Comparison of ENCODE assay signal across 27 cellular contexts in the genomic region with DNA sequence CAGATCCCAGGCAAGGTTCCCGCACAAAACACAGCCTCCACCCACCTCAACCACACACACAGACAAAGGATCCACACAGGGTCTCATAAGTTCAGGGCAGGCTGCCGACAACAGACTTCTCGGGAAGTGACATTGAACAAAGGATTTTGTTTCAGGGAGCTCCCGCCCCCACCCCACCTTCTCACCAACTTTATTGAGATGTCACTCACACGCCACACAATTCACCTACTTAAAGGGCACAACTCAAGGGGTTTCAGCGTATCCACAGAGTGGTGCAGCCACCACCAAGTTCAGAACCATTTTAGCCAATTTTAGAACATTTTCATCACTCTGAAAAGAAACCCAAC.
DNase-seq lines count a peak whose midpoint lies in the region; ATAC-seq and TF ChIP-seq lines count a peak whose summit lies in the region.
"Had no signal": no experiment of that assay in that cellular context is flagged by ENCODE, and none has a peak within 500 bp of the region (broad histone marks: within the 10 kb centered on the region; RNA-seq: fewer than 3 reads in every experiment).

No MANE protein-coding gene starts in this region.

- H2AFZ ChIP-seq in smooth muscle cell (ENCODE audit: low read depth) = no peak overlapping the region

- H3K9me3 ChIP-seq in cardiac muscle cell (ENCODE audit: low read depth) (no peaks in the 10 kb centered on the region), right atrium auricular region (peaks cover 0 to under 1% of the 10 kb centered on the region in 2 donors), smooth muscle cell (replicated peaks; ENCODE audit: low read depth) (peaks cover under 1% of the 10 kb centered on the region)
- H3K9me3 ChIP-seq: BE2C had no signal

- H3K79me2 ChIP-seq in smooth muscle cell (ENCODE audit: low read depth) = no peaks in the 10 kb centered on the region

- H3K27me3 Mint-ChIP-seq in endothelial cell (ENCODE audit: unreplicated experiment) = peaks cover 6% of the 10 kb centered on the region
- peaks cover 29% of the 10 kb centered on the region for H3K27me3 Mint-ChIP-seq in nephron (ENCODE audit: low read depth)
- H3K27me3 Mint-ChIP-seq in activated T-helper 17 cell treated with anti-CD3 and anti-CD28 coated beads, Interleukin-2, amount 50 U/mL, for 72 hours = peaks cover 20% of the 10 kb centered on the region
- H3K27me3 Mint-ChIP-seq in T-helper 2 cell treated with Interferon-gamma antibody and Interleukin-4, amounts not matched to agents 5 μg/mL and 100 μg/mL, for 36 hours (ENCODE audit: low read depth) = peaks cover 19% of the 10 kb centered on the region

- peaks cover 25% of the 10 kb centered on the region for H3K4me1 Mint-ChIP-seq in endothelial cell (ENCODE audit: unreplicated experiment)
- peaks cover 18% of the 10 kb centered on the region for H3K4me1 Mint-ChIP-seq in nephron
- no peaks in the 10 kb centered on the region for H3K4me1 Mint-ChIP-seq in activated T-helper 17 cell treated with anti-CD3 and anti-CD28 coated beads, Interleukin-2, amount 50 U/mL, for 72 hours
- peaks cover 2% of the 10 kb centered on the region for H3K4me1 Mint-ChIP-seq in T-helper 2 cell treated with Interferon-gamma antibody and Interleukin-4, amounts not matched to agents 5 μg/mL and 100 μg/mL, for 36 hours (ENCODE audit: low read depth)

- H3K27ac Mint-ChIP-seq in endothelial cell (ENCODE audit: unreplicated experiment) (peak overlapping the region; percentile 16), nephron (peak overlapping the region in 2 of 3 experiments; percentile 39 to 53)
- no peak overlapping the region for H3K27ac Mint-ChIP-seq in activated T-helper 17 cell treated with anti-CD3 and anti-CD28 coated beads, Interleukin-2, amount 50 U/mL, for 72 hours
- no peak overlapping the region for H3K27ac Mint-ChIP-seq in T-helper 2 cell treated with Interferon-gamma antibody and Interleukin-4, amounts not matched to agents 5 μg/mL and 100 μg/mL, for 36 hours
- H3K27ac Mint-ChIP-seq: CD4-positive, CD25-positive, alpha-beta regulatory T cell; H9; HFFc6 had no signal

- no peaks in the 10 kb centered on the region for H3F3A ChIP-seq in smooth muscle cell (ENCODE audit: low read depth)

- no peaks in the 10 kb centered on the region for H3K36me3 ChIP-seq in cardiac muscle cell
- H3K36me3 ChIP-seq in right atrium auricular region = no peaks in the 10 kb centered on the region
- no peaks in the 10 kb centered on the region for H3K36me3 ChIP-seq in smooth muscle cell (ENCODE audit: low read depth)
- H3K36me3 ChIP-seq: BE2C had no signal

- H3K27me3 ChIP-seq in cardiac muscle cell (no peaks in the 10 kb centered on the region), right atrium auricular region (no peaks in the 10 kb centered on the region), smooth muscle cell (ENCODE audit: low read depth) (no peaks in the 10 kb centered on the region)

- H3K36me3 Mint-ChIP-seq in endothelial cell (ENCODE audit: low read depth, unreplicated experiment) = peaks cover 7% of the 10 kb centered on the region
- H3K36me3 Mint-ChIP-seq in nephron (ENCODE audit: low read depth) = peaks cover 12% of the 10 kb centered on the region
- H3K36me3 Mint-ChIP-seq in activated T-helper 17 cell treated with anti-CD3 and anti-CD28 coated beads, Interleukin-2, amount 50 U/mL, for 72 hours (ENCODE audit: low read depth) = no peaks in the 10 kb centered on the region
- H3K36me3 Mint-ChIP-seq in T-helper 2 cell treated with Interferon-gamma antibody and Interleukin-4, amounts not matched to agents 5 μg/mL and 100 μg/mL, for 36 hours (ENCODE audit: low read depth) = no peaks in the 10 kb centered on the region
- H3K36me3 Mint-ChIP-seq: CD4-positive, CD25-positive, alpha-beta regulatory T cell had no signal

- 81% methylated on average over 6 of the region's 6 CpGs for WGBS in smooth muscle cell (ENCODE audit: low lambda C conversion rate)

- H4K20me1 ChIP-seq in smooth muscle cell (ENCODE audit: low read depth) = no peaks in the 10 kb centered on the region

- H3K9ac ChIP-seq in smooth muscle cell (ENCODE audit: low read depth) = no peak overlapping the region
- H3K9ac ChIP-seq: SK-N-SH had no signal

- no peak overlapping the region for H3K4me3 ChIP-seq in cardiac muscle cell
- H3K4me3 ChIP-seq in right atrium auricular region = no peak overlapping the region
- H3K4me3 ChIP-seq in smooth muscle cell = no peak overlapping the region
- H3K4me3 ChIP-seq: K562 had no signal

- peak overlapping the region; percentile 16 for H3K4me2 ChIP-seq in smooth muscle cell
- H3K4me2 ChIP-seq: SK-N-SH had no signal

- H3K4me1 ChIP-seq in cardiac muscle cell (ENCODE audit: low read depth) (peaks cover 16% of the 10 kb centered on the region), right atrium auricular region (peaks cover 0 to 12% of the 10 kb centered on the region in 2 donors), smooth muscle cell (ENCODE audit: low read depth) (peaks cover 10% of the 10 kb centered on the region)
- H3K4me1 ChIP-seq: BE2C had no signal

- TF ChIP-seq CTCF in cardiac muscle cell (IDR thresholded peaks at IDR 0.05; ENCODE audit: low read depth, low read length) (no peak), right atrium auricular region (IDR thresholded peaks at IDR 0.05) (no peak), endothelial cell (IDR thresholded peaks at IDR 0.05; ENCODE audit: unreplicated experiment) (no peak), nephron (IDR thresholded peaks at IDR 0.05; ENCODE audit: unreplicated experiment in 3 of 3) (no peak), smooth muscle cell (IDR thresholded peaks at IDR 0.05; ENCODE audit: borderline replicate concordance, insufficient read depth, poor library complexity, severe bottlenecking) (no peak)

- H3K27ac ChIP-seq in cardiac muscle cell (peak overlapping the region; percentile 57), right atrium auricular region (no peak overlapping the region), smooth muscle cell (ENCODE audit: low read depth) (no peak overlapping the region)

- ATAC-seq in activated T-helper 17 cell treated with anti-CD3 and anti-CD28 coated beads, Interleukin-2, amount 50 U/mL, for 72 hours (replicated peaks) = no peak
- ATAC-seq: HepG2, K562 had no signal

- DNase-seq in cardiac muscle cell (ENCODE audit: low read depth in 1 of 2, low spot score in 1 of 2) = no peak
- DNase-seq in right atrium auricular region (ENCODE audit: low spot score) = no peak
- DNase-seq in endothelial cell (ENCODE audit: low spot score) = no peak
- DNase-seq in smooth muscle cell (lab: John Stamatoyannopoulos, UW; ENCODE audit: unreplicated experiment) = no peak
- DNase-seq in NCI-H446 treated with DMSO at 0.1 percent for 48 hours (lab: John Stamatoyannopoulos, UW) = no peak
- no peak for DNase-seq in T-helper 2 cell treated with Interferon-gamma antibody and Interleukin-4, amounts not matched to agents 5 μg/mL and 100 μg/mL, for 36 hours (ENCODE audit: low spot score)
- DNase-seq: 8988T; ACHN; BE2C; CD4-positive, CD25-positive, alpha-beta regulatory T cell; DMS153; DND-41; H9; HFFc6; Kasumi-1; NCI-H1092 treated with DMSO at 0.1 percent for 48 hours; NCI-H1436; NCI-H187 treated with DMSO at 0.1 percent for 48 hours; NCI-H2171 treated with DMSO at 0.1 percent for 48 hours; NCI-H345; NCI-H524; NCI-H748 treated with DMSO at 0.1 percent for 48 hours; SK-N-SH had no signal

- H3K4me3 Mint-ChIP-seq in endothelial cell (ENCODE audit: unreplicated experiment) = no peak overlapping the region
- no peak overlapping the region for H3K4me3 Mint-ChIP-seq in nephron
- no peak overlapping the region for H3K4me3 Mint-ChIP-seq in activated T-helper 17 cell treated with anti-CD3 and anti-CD28 coated beads, Interleukin-2, amount 50 U/mL, for 72 hours
- H3K4me3 Mint-ChIP-seq in T-helper 2 cell treated with Interferon-gamma antibody and Interleukin-4, amounts not matched to agents 5 μg/mL and 100 μg/mL, for 36 hours = no peak overlapping the region
- H3K4me3 Mint-ChIP-seq: CD4-positive, CD25-positive, alpha-beta regulatory T cell; H9; HFFc6 had no signal

- H3K9me3 Mint-ChIP-seq in endothelial cell (ENCODE audit: unreplicated experiment) = peaks cover 3% of the 10 kb centered on the region
- peaks cover 25% of the 10 kb centered on the region for H3K9me3 Mint-ChIP-seq in nephron
- no peaks in the 10 kb centered on the region for H3K9me3 Mint-ChIP-seq in activated T-helper 17 cell treated with anti-CD3 and anti-CD28 coated beads, Interleukin-2, amount 50 U/mL, for 72 hours
- H3K9me3 Mint-ChIP-seq in T-helper 2 cell treated with Interferon-gamma antibody and Interleukin-4, amounts not matched to agents 5 μg/mL and 100 μg/mL, for 36 hours = peaks cover 5% of the 10 kb centered on the region

Comparison
In these comparisons a context has a peak if more than half of its experiments do, and no peak if none do; other contexts are left out.
1. H3K27ac Mint-ChIP-seq: peak in endothelial cell (single experiment) and nephron (2 of 3); none in activated T-helper 17 cell treated with anti-CD3 and anti-CD28 coated beads, Interleukin-2, amount 50 U/mL, for 72 hours (single experiment) and T-helper 2 cell treated with Interferon-gamma antibody and Interleukin-4, amounts not matched to agents 5 μg/mL and 100 μg/mL, for 36 hours (single experiment).